In genomic region chr7:149845257-149845980, GRCh38 we compare ENCODE assay signal across 15 cellular contexts. TPM values are rescaled to one million over a fixed set of nuclear protein-coding genes. Genes with fewer than 3 reads are reported as not detected.
DNase-seq lines count a peak whose midpoint lies in the region; ATAC-seq and TF ChIP-seq lines count a peak whose summit lies in the region.
"Had no signal": no experiment of that assay in that cellular context is flagged by ENCODE, and none has a peak within 500 bp of the region (broad histone marks: within the 10 kb centered on the region; RNA-seq: fewer than 3 reads in every experiment).

No MANE protein-coding gene starts in this region.

- H3K27ac Mint-ChIP-seq in chondrocyte (ENCODE audit: unreplicated experiment), result no peak overlapping the region

- TF ChIP-seq POLR2A in erythroblast (IDR thresholded peaks at IDR 0.05; ENCODE audit: low read length), result no peak

- no peak for DNase-seq in Right ventricle myocardium inferior (ENCODE audit: missing footprints)
- DNase-seq in right atrium auricular region (ENCODE audit: low spot score), result no peak
- peak; percentile 27 for DNase-seq in chondrocyte (ENCODE audit: low spot score)
- peak in 1 of 3 donors; percentile 21 for DNase-seq in right cardiac atrium
- DNase-seq in activated gamma-delta T cell treated with Interleukin-2 at 50 U/mL for 16 hours, result no peak
- no peak for DNase-seq in SK-N-DZ (ENCODE audit: low spot score)
- no peak for DNase-seq in erythroblast (lab: John Stamatoyannopoulos, UW)
- DNase-seq in NCI-H2081 treated with DMSO at 0.1 percent for 48 hours (lab: John Stamatoyannopoulos, UW), result no peak
- DNase-seq: DMS53, Karpas-422, MM.1S, NCI-H1105 treated with DMSO at 0.1 percent for 48 hours, NCI-H187, NCI-H2171 treated with DMSO at 0.1 percent for 48 hours, NCI-H774 had no signal

- WGBS in right cardiac atrium, result 66% methylated on average over 5 of the region's 5 CpGs

- no peaks in the 10 kb centered on the region for H3K27me3 ChIP-seq in right atrium auricular region
- H3K27me3 ChIP-seq in right cardiac atrium (ENCODE audit: control insufficient read depth, insufficient read depth), result no peaks in the 10 kb centered on the region

- no peak overlapping the region for H3K4me3 Mint-ChIP-seq in chondrocyte (ENCODE audit: unreplicated experiment)

- H3K4me3 ChIP-seq in right atrium auricular region, result no peak overlapping the region
- no peak overlapping the region for H3K4me3 ChIP-seq in right cardiac atrium (ENCODE audit: low read length)

- H3K27me3 Mint-ChIP-seq in chondrocyte (ENCODE audit: low read depth), result no peaks in the 10 kb centered on the region

- intact Hi-C loops in Right ventricle myocardium inferior (cut with DNase I) (no loop called here), right cardiac atrium (cut with DNase I) (no loop called here)

- peaks cover 11% of the 10 kb centered on the region for H3K36me3 Mint-ChIP-seq in chondrocyte (ENCODE audit: low read depth)

- TF ChIP-seq CTCF in right atrium auricular region (IDR thresholded peaks at IDR 0.05) (no peak), chondrocyte (IDR thresholded peaks at IDR 0.05) (no peak)

- ATAC-seq in Right ventricle myocardium inferior, result peak; percentile 75
- peak; percentile 43 to 54 for ATAC-seq in right cardiac atrium

- H3K36me3 ChIP-seq in right atrium auricular region, result peaks cover 13% of the 10 kb centered on the region

- H3K4me1 Mint-ChIP-seq in chondrocyte (ENCODE audit: low read depth), result peaks cover 1% of the 10 kb centered on the region

- H3K9me3 ChIP-seq in right atrium auricular region (no peaks in the 10 kb centered on the region), right cardiac atrium (ENCODE audit: control insufficient read depth, low read length) (no peaks in the 10 kb centered on the region)

- H3K9me3 Mint-ChIP-seq in chondrocyte (ENCODE audit: low read depth), result no peaks in the 10 kb centered on the region

- H3K27ac ChIP-seq in right atrium auricular region (no peak overlapping the region), right cardiac atrium (ENCODE audit: low read length) (no peak overlapping the region)

- H3K4me1 ChIP-seq in right atrium auricular region (no peaks in the 10 kb centered on the region), right cardiac atrium (ENCODE audit: control insufficient read depth, insufficient read depth, low read length) (no peaks in the 10 kb centered on the region)

RNA-seq across cellular contexts. Expression of gene ZNF862, which starts 7.2 kb away (rescaled TPM):
- 10.1 TPM for total RNA-seq in Right ventricle myocardium inferior
- 10 to 100 TPM in 1 of 2 donors, 1 to 10 TPM in 1; 7.0 to 11.0 TPM for total RNA-seq in right atrium auricular region
- total RNA-seq in chondrocyte, result 15.9 to 17.6 TPM (median 16.3 TPM) in 3 replicates
- 10 to 100 TPM in 3 of 4 donors, 1 to 10 TPM in 1; 9.0 to 15.9 (median 14.2) TPM for total RNA-seq in right cardiac atrium
- polyA plus RNA-seq in right cardiac atrium, result 7.8 TPM
- polyA plus RNA-seq in SK-N-DZ (2014; cell fraction: cytosol; rRNA removed), result 2.1 and 6.1 TPM in 2 replicates
- polyA plus RNA-seq in SK-N-DZ (2014; cell fraction: nucleus; rRNA removed), result 4.3 and 10.7 TPM in 2 replicates

RNA-seq across cellular contexts. Expression of gene ATP6V0E2, which starts 28.4 kb away (rescaled TPM):
- 125 TPM for total RNA-seq in Right ventricle myocardium inferior
- 100 to 1,000 TPM in 1 of 2 donors, 10 to 100 TPM in 1; 60.7 to 122 TPM for total RNA-seq in right atrium auricular region
- 23.1 to 28.5 TPM (median 24.8 TPM) in 3 replicates for total RNA-seq in chondrocyte
- 100 to 1,000 TPM in 1 of 4 donors, 10 to 100 TPM in 3; 53.0 to 113 (median 79.0) TPM for total RNA-seq in right cardiac atrium
- polyA plus RNA-seq in right cardiac atrium, result 66.5 TPM
- polyA plus RNA-seq in SK-N-DZ (2014; cell fraction: cytosol; rRNA removed), result 106 and 127 TPM in 2 replicates
- 101 and 119 TPM in 2 replicates for polyA plus RNA-seq in SK-N-DZ (2014; cell fraction: nucleus; rRNA removed)
